ENCODE assay signal across 14 cellular contexts in the genomic region with DNA sequence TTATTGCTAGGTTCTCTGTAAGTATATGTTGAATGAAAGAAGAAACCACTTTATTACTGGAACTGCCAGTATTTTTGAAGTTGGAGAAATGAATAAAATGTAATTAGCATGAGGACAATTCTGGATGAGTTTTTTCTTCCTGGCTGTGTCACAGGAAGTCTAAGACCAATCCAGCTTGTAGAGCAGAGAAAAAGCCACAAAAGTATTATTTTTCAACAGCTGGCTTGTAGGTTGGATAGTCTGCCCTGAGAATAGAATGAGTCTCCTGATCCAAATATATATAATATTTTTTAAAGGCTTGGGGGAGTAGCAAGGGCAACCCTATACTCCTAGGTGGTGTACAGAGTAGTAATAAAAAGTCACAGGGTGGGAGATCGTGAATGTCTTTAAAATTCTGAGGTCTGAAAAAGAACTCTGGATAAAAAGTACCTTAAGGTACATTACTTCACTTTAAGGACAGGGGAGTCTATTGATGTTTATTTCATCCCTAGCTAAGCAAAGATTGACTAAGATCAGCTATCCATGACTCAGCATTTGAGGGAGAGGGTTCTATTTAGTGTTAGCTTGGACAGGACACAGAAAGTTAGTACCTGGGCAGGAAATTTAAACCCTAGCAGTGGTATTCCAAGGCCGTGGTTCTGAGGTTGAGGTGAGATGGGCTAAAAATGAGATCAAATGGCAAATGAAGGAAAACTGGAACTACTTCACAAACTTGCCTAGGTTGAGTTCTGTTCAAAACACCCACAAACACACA. TPM values are rescaled to one million over a fixed set of nuclear protein-coding genes. Genes with fewer than 3 reads are reported as not detected.
DNase-seq lines count a peak whose midpoint lies in the region; ATAC-seq and TF ChIP-seq lines count a peak whose summit lies in the region.
"Had no signal": no experiment of that assay in that cellular context is flagged by ENCODE, and none has a peak within 500 bp of the region (broad histone marks: within the 10 kb centered on the region; RNA-seq: fewer than 3 reads in every experiment).

No MANE protein-coding gene starts in this region.

- TF ChIP-seq CTCF in esophagus muscularis mucosa (IDR thresholded peaks at IDR 0.05) (no peak), tibial artery (IDR thresholded peaks at IDR 0.05) (no peak), CD14-positive monocyte (IDR thresholded peaks at IDR 0.05) (no peak)

- H3K4me3 ChIP-seq in esophagus muscularis mucosa = no peak overlapping the region
- no peak overlapping the region for H3K4me3 ChIP-seq in mesodermal cell (ENCODE audit: extremely low read depth, insufficient read depth, low read length, poor library complexity, severe bottlenecking)
- H3K4me3 ChIP-seq in tibial artery = no peak overlapping the region

- 60% methylated on average over 2 of the region's 2 CpGs for whole genome bisulfite sequencing in esophagus muscularis mucosa
- WGBS in mesodermal cell (ENCODE audit: insufficient coverage in 2 of 2), 2 experiments = 100% methylated on average over 1 of the region's 2 CpGs; no CpG with 5 or more reads in 1 of the 2 experiments

- no peaks in the 10 kb centered on the region for H3K36me3 Mint-ChIP-seq in CD14-positive monocyte
- H3K36me3 Mint-ChIP-seq: brain, WTC11 had no signal

- H3K27me3 ChIP-seq in esophagus muscularis mucosa (no peaks in the 10 kb centered on the region), tibial artery (no peaks in the 10 kb centered on the region)

- no peak for TF ChIP-seq POLR2A in esophagus muscularis mucosa (IDR thresholded peaks at IDR 0.05; ENCODE audit: low read depth)

- no peak for ATAC-seq in GM21390 (IDR thresholded peaks at IDR 0.05; ENCODE audit: unreplicated experiment)
- ATAC-seq: WTC11 had no signal

- no peak for TF ChIP-seq EP300 in esophagus muscularis mucosa (IDR thresholded peaks at IDR 0.05)

- H3K27ac ChIP-seq in esophagus muscularis mucosa (replicated peaks in 1 of 4) (peak overlapping the region; percentile 18 to 89 (median 42)), mesodermal cell (ENCODE audit: low read depth, low read length, severe bottlenecking) (peak overlapping the region; percentile 16), tibial artery (peak overlapping the region; percentile 79 to 85)

- intact Hi-C loops in esophagus muscularis mucosa (cut with DNase I) = no loop called here
- intact Hi-C loops in tibial artery (cut with DNase I; ENCODE audit: low total_unique reads) = no loop called here
- intact Hi-C loops in CD14-positive monocyte (cut with micrococcal nuclease) = no loop called here

- peaks cover 0 to under 1% (median 0%) of the 10 kb centered on the region in 3 donors for H3K27me3 Mint-ChIP-seq in CD14-positive monocyte (ENCODE audit: low read depth in 3 of 3)

- H3K4me1 ChIP-seq in esophagus muscularis mucosa = peaks cover 30 to 77% (median 69%) of the 10 kb centered on the region in 4 donors
- H3K4me1 ChIP-seq in mesodermal cell (ENCODE audit: control insufficient read depth, insufficient read depth, low read length, poor library complexity, severe bottlenecking) = peaks cover 19% of the 10 kb centered on the region
- H3K4me1 ChIP-seq in tibial artery = peaks cover 0 to 83% (median 38%) of the 10 kb centered on the region in 4 donors

- H3K36me3 ChIP-seq in esophagus muscularis mucosa (no peaks in the 10 kb centered on the region), mesodermal cell (ENCODE audit: control insufficient read depth, insufficient read depth, low read length) (no peaks in the 10 kb centered on the region), tibial artery (no peaks in the 10 kb centered on the region)

- peaks cover 5% of the 10 kb centered on the region for H3K4me1 Mint-ChIP-seq in CD14-positive monocyte

- no peak overlapping the region for H3K4me3 Mint-ChIP-seq in CD14-positive monocyte
- H3K4me3 Mint-ChIP-seq: HFFc6, WTC11 had no signal

- H3K9me3 ChIP-seq in esophagus muscularis mucosa (no peaks in the 10 kb centered on the region), mesodermal cell (ENCODE audit: control insufficient read depth, low read length) (no peaks in the 10 kb centered on the region), tibial artery (no peaks in the 10 kb centered on the region)

- no peak overlapping the region for H3K27ac Mint-ChIP-seq in CD14-positive monocyte
- H3K27ac Mint-ChIP-seq: HFFc6, WTC11 had no signal

- H3K9me3 Mint-ChIP-seq in CD14-positive monocyte = peaks cover 0 to 5% (median 2%) of the 10 kb centered on the region in 7 donors
- H3K9me3 Mint-ChIP-seq: brain, HFFc6, WTC11 had no signal

- DNase-seq in Kasumi-1 (lab: John Stamatoyannopoulos, UW) (peak; percentile 19 to 25), esophagus muscularis mucosa (ENCODE audit: extremely low spot score) (no peak), tibial artery (no peak), NCI-H748 treated with DMSO at 0.1 percent for 48 hours (lab: John Stamatoyannopoulos, UW) (no peak), RKO (ENCODE audit: low spot score) (no peak), CD14-positive monocyte (ENCODE audit: low spot score) (no peak)
- DNase-seq: HFFc6, NCI-H446, retina, SHP77 treated with DMSO at 0.1 percent for 48 hours had no signal

RNA-seq across cellular contexts. Expression of a gene that starts 31.7 kb away (rescaled TPM):
- total RNA-seq in esophagus muscularis mucosa = 10 to 100 TPM; 35.3 to 80.9 (median 40.8) TPM
- 48.1 TPM for polyA plus RNA-seq in mesodermal cell (2013, experiment 1 of 2)
- polyA plus RNA-seq in mesodermal cell (2013, experiment 2 of 2) = 60.9 TPM
- 10 to 100 TPM; 90.4 to 91.6 TPM for polyA plus RNA-seq in CD14-positive monocyte
- total RNA-seq: HFFc6 had no signal

Comparison
In these comparisons a context has a peak if more than half of its experiments do, and no peak if none do; other contexts are left out.
1. DNase-seq: peak in Kasumi-1 (2 of 2); none in esophagus muscularis mucosa (single experiment), tibial artery (0 of 2), NCI-H748 treated with DMSO at 0.1 percent for 48 hours (single experiment), RKO (single experiment) and CD14-positive monocyte (single experiment).
2. H3K27ac ChIP-seq: peak in every context shown above with its lines; median percentile 82 in tibial artery; 42 in esophagus muscularis mucosa; 16 in mesodermal cell.